Comparison of ENCODE assay signal across 20 cellular contexts in the genomic region with DNA sequence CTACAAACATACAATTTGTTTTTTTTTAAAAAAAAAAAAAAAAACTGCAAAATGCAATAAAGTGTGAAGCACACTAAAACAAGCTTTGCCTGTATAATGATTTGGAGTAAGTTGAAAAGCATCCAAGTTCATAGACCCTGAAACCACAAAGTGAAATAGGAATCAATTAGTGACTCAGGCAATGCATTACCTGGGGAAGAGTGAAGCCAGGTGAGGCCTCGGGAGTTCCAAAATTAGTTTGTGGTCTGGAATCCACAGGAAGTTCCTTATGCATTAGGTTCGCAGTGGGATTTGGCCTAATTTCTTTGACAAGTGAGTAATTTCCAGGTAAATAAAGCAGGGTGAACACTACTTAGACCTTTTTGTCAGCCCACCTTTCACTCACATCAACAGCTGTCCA.
DNase-seq lines count a peak whose midpoint lies in the region; ATAC-seq and TF ChIP-seq lines count a peak whose summit lies in the region.
"Had no signal": no experiment of that assay in that cellular context is flagged by ENCODE, and none has a peak within 500 bp of the region (broad histone marks: within the 10 kb centered on the region; RNA-seq: fewer than 3 reads in every experiment).

No MANE protein-coding gene starts in this region.

- no peaks in the 10 kb centered on the region for H3K36me3 Mint-ChIP-seq in activated T-cell treated with anti-CD3 and anti-CD28 coated beads, Interleukin-2, amount 50 U/mL, for 4 hours (ENCODE audit: insufficient read depth)
- H3K36me3 Mint-ChIP-seq: IgD-negative memory B cell had no signal

- peak; percentile 41 for DNase-seq in LoVo (ENCODE audit: low spot score)
- peak; percentile 74 for DNase-seq in NCI-H69 (lab: John Stamatoyannopoulos, UW)
- peak; percentile 90 for DNase-seq in epithelial cell of esophagus (ENCODE audit: low read depth)
- peak; percentile 61 for DNase-seq in renal cortical epithelial cell (ENCODE audit: low read depth)
- no peak for DNase-seq in activated T-cell treated with anti-CD3 and anti-CD28 coated beads, Interleukin-2, amount 50 U/mL, for 4 hours
- DNase-seq: ACHN, AML-193, DMS 273 treated with DMSO at 0.1 percent for 48 hours, DND-41, GM23248, Karpas-422, MM.1S, NCI-H1092, NCI-H446 treated with DMSO at 0.1 percent for 48 hours, NCI-H774, OCI-M1 had no signal

- no peaks in the 10 kb centered on the region for H3K4me1 Mint-ChIP-seq in activated T-cell treated with anti-CD3 and anti-CD28 coated beads, Interleukin-2, amount 50 U/mL, for 4 hours (ENCODE audit: low read depth)
- H3K4me1 Mint-ChIP-seq: IgD-negative memory B cell had no signal

- ATAC-seq in GM21423 (IDR thresholded peaks at IDR 0.05; ENCODE audit: unreplicated experiment) (no peak), GM19324 (IDR thresholded peaks at IDR 0.05; ENCODE audit: low FRiP score, unreplicated experiment) (no peak)
- ATAC-seq in activated T-cell treated with anti-CD3 and anti-CD28 coated beads, Interleukin-2, amount 50 U/mL, for 4 hours, result no peak
- ATAC-seq: HCT116 had no signal

- no peaks in the 10 kb centered on the region for H3K27me3 Mint-ChIP-seq in activated T-cell treated with anti-CD3 and anti-CD28 coated beads, Interleukin-2, amount 50 U/mL, for 4 hours (ENCODE audit: low read depth)
- H3K27me3 Mint-ChIP-seq: IgD-negative memory B cell had no signal

- H3K4me3 Mint-ChIP-seq in activated T-cell treated with anti-CD3 and anti-CD28 coated beads, Interleukin-2, amount 50 U/mL, for 4 hours, result no peak overlapping the region
- H3K4me3 Mint-ChIP-seq: IgD-negative memory B cell had no signal

- TF ChIP-seq CTCF in epithelial cell of esophagus (IDR thresholded peaks at IDR 0.05; ENCODE audit: insufficient read depth, low read depth, low read length, missing control alignments), result no peak

- no peak overlapping the region for H3K4me3 ChIP-seq in epithelial cell of esophagus (ENCODE audit: low read length)
- H3K4me3 ChIP-seq: GM23248 had no signal

- H3K9me3 Mint-ChIP-seq in activated T-cell treated with anti-CD3 and anti-CD28 coated beads, Interleukin-2, amount 50 U/mL, for 4 hours, result peaks cover 5% of the 10 kb centered on the region
